ENCODE assay signal across 8 cellular contexts in genomic region chr5:149445739-149446369, GRCh38.
DNase-seq lines count a peak whose midpoint lies in the region; ATAC-seq and TF ChIP-seq lines count a peak whose summit lies in the region.

No MANE protein-coding gene starts in this region.

- peak overlapping the region; percentile 54 to 81 for H3K27ac ChIP-seq in coronary artery

- no peak overlapping the region for H3K4me3 ChIP-seq in coronary artery

- no peak for ATAC-seq in HG02973 (IDR thresholded peaks at IDR 0.05; ENCODE audit: unreplicated experiment)

- DNase-seq in ACHN (peak; percentile 85), LHCN-M2 (ENCODE audit: low read depth) (peak; percentile 92), coronary artery (ENCODE audit: low spot score) (no peak), lung microvascular endothelial cell (ENCODE audit: low read depth in 2 of 2) (peak; percentile 87 to 93), NCI-H2227 treated with DMSO at 0.1 percent for 48 hours (lab: John Stamatoyannopoulos, UW) (no peak), DMS79 treated with DMSO at 0.1 percent for 48 hours (lab: John Stamatoyannopoulos, UW) (no peak)
- no peak for DNase-seq in stimulated activated CD4-positive, alpha-beta T cell treated with anti-CD3 and anti-CD28 coated beads, Interleukin-1b, Interleukin-23, amount 100 ng/mL, for 48 hours

- no peak for TF ChIP-seq CTCF in coronary artery (IDR thresholded peaks at IDR 0.05)

- in situ Hi-C loops in ACHN (cut with HindIII; ENCODE audit: low pct_ligation_motif_present, low pct_unique_long_range_greater_than_20kb, low sequenced_read_pairs) = no loop called here

Comparison
In these comparisons a context has a peak if more than half of its experiments do, and no peak if none do; other contexts are left out.
1. DNase-seq: peak in ACHN (single experiment), LHCN-M2 (single experiment) and lung microvascular endothelial cell (2 of 2); none in coronary artery (single experiment), NCI-H2227 treated with DMSO at 0.1 percent for 48 hours (single experiment), stimulated activated CD4-positive, alpha-beta T cell treated with anti-CD3 and anti-CD28 coated beads, Interleukin-1b, Interleukin-23, amount 100 ng/mL, for 48 hours (single experiment) and DMS79 treated with DMSO at 0.1 percent for 48 hours (single experiment).